In genomic region chr11:12827929-12828812, GRCh38 we compare ENCODE assay signal across 8 cellular contexts.
A peak's percentile ranks its signal among the peaks of the same experiment; 100 is the strongest.
DNase-seq lines count a peak whose midpoint lies in the region; TF ChIP-seq lines count a peak whose summit lies in the region.

No MANE protein-coding gene starts in this region.

- POLR2A ChIA-PET in HEK293T (lab: Yijun Ruan, JAX) = interaction anchor here (0.7 to 1.5 kb wide), 4 partner anchors 10 to 18 kb away, joined by 3 to 5 read pairs (median 4); no protein-coding TSS in a partner anchor

- H3K4me3 ChIP-seq in colonic mucosa = peak overlapping the region; percentile 23

- peak overlapping the region in 1 of 2 donors; percentile 59 for H3K9ac ChIP-seq in colonic mucosa (ENCODE audit: low read depth in 2 of 2, low read length in 2 of 2)

- DNase-seq in Daoy (ENCODE audit: low read depth) (peak; percentile 54), HEK293T (ENCODE audit: extremely low spot score) (peak; percentile 50), NCI-H526 (lab: John Stamatoyannopoulos, UW) (peak; percentile 92 to 94), colonic mucosa (peak; percentile 71), substantia nigra (lab: John Stamatoyannopoulos, UW) (peak in 40 of 49 donors; percentile 15 to 80 (median 54)), NOMO-1 treated with dmso at 0.1 percent for 144 hours (lab: John Stamatoyannopoulos, UW; ENCODE audit: unreplicated experiment) (no peak)
- no peak for DNase-seq in activated CD4-positive, alpha-beta T cell treated with anti-CD3 and anti-CD28 coated beads, Interleukin-2, amount 50 U/mL, for 4 hours

- H3K27me3 ChIP-seq in colonic mucosa (no peaks in the 10 kb centered on the region), layer of hippocampus (ENCODE audit: control insufficient read depth, insufficient read depth, low read length) (no peaks in the 10 kb centered on the region)

- CTCF ChIA-PET in HEK293T (lab: Yijun Ruan, JAX) = interaction anchor here (0.5 to 0.7 kb wide), 4 partner anchors 109 to 1018 kb away, joined by 3 to 6 read pairs (median 4); no protein-coding TSS in a partner anchor

- intact Hi-C loops in colonic mucosa (cut with DNase I) = loop anchor here (5.0 kb wide), 1 partner anchor 59 kb away; no protein-coding TSS in a partner anchor

- no peak for TF ChIP-seq CTCF in colonic mucosa (IDR thresholded peaks at IDR 0.05)

- H3K9me3 ChIP-seq in colonic mucosa = no peaks in the 10 kb centered on the region

- no peaks in the 10 kb centered on the region for H3K4me1 ChIP-seq in colonic mucosa

- H3K36me3 ChIP-seq in colonic mucosa = no peaks in the 10 kb centered on the region

- H3K27ac ChIP-seq in colonic mucosa (peak overlapping the region; percentile 85), layer of hippocampus (ENCODE audit: low read depth, low read length) (peak overlapping the region; percentile 72), substantia nigra (ENCODE audit: low read depth, low read length, poor library complexity, severe bottlenecking) (peak overlapping the region; percentile 36)

TF ChIP-seq in HEK293T, 16 proteins besides CTCF, POLR2A, EP300 and RAD21:
- TF ChIP-seq ZNF384 (IDR thresholded peaks at IDR 0.05) (peak; percentile 93), ARNT (IDR thresholded peaks at IDR 0.05) (no peak)

Comparison
In these comparisons a context has a peak if more than half of its experiments do, and no peak if none do; other contexts are left out.
1. DNase-seq: peak in Daoy (single experiment), HEK293T (single experiment), NCI-H526 (2 of 2), colonic mucosa (single experiment) and substantia nigra (40 of 49); none in NOMO-1 treated with dmso at 0.1 percent for 144 hours (single experiment) and activated CD4-positive, alpha-beta T cell treated with anti-CD3 and anti-CD28 coated beads, Interleukin-2, amount 50 U/mL, for 4 hours (0 of 2).
2. Peak in every context shown above with its lines, with median percentiles within 50 percentile points of each other: H3K27ac ChIP-seq.